8 cellular contexts compared by ENCODE assay signal in the genomic region with DNA sequence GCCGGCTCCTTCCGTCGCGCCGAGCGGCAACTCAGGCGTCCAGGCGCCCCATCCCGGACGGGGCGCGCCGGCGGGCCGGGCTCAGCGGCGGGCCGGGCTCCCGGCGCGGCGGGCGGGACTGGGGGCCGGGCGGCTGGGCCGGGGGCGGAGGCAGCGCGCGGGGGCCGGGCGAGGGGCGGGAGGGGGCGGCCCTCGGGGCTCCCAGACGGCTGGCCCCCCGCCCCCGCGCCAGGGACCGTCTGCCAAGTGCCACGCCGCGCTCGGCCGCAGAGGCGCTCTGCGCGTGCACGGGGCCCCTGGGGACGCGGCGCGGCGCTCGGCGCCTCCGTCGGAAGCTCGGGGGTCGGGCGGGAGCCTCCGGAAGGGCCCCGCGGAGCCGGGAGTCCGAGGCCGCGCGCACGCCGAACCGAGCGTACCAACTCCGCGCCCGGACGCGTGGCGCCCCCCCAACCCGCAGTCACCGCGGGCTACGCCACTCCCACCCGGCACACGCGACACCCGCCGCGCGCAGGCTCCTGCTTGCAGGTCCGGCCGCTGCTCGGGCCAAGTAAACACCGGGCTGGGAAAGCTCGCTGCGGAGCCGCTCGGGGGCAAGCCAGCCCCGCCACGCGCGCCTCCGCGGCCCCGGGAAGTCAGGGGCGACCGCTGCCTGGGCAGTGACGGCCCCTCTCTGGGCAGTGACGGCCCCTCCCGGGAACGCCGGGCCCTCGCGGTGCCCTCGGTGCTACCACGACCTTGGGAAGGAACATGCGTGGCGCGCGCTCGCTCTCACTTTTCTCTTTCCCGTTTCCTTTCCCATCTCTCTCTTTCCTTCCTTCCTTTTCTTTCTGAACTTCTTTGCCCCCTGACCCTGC. TPM values are rescaled to one million over a fixed set of nuclear protein-coding genes. Genes with fewer than 3 reads are reported as not detected.
DNase-seq lines count a peak whose midpoint lies in the region; ATAC-seq and TF ChIP-seq lines count a peak whose summit lies in the region.

A gene with protein sequence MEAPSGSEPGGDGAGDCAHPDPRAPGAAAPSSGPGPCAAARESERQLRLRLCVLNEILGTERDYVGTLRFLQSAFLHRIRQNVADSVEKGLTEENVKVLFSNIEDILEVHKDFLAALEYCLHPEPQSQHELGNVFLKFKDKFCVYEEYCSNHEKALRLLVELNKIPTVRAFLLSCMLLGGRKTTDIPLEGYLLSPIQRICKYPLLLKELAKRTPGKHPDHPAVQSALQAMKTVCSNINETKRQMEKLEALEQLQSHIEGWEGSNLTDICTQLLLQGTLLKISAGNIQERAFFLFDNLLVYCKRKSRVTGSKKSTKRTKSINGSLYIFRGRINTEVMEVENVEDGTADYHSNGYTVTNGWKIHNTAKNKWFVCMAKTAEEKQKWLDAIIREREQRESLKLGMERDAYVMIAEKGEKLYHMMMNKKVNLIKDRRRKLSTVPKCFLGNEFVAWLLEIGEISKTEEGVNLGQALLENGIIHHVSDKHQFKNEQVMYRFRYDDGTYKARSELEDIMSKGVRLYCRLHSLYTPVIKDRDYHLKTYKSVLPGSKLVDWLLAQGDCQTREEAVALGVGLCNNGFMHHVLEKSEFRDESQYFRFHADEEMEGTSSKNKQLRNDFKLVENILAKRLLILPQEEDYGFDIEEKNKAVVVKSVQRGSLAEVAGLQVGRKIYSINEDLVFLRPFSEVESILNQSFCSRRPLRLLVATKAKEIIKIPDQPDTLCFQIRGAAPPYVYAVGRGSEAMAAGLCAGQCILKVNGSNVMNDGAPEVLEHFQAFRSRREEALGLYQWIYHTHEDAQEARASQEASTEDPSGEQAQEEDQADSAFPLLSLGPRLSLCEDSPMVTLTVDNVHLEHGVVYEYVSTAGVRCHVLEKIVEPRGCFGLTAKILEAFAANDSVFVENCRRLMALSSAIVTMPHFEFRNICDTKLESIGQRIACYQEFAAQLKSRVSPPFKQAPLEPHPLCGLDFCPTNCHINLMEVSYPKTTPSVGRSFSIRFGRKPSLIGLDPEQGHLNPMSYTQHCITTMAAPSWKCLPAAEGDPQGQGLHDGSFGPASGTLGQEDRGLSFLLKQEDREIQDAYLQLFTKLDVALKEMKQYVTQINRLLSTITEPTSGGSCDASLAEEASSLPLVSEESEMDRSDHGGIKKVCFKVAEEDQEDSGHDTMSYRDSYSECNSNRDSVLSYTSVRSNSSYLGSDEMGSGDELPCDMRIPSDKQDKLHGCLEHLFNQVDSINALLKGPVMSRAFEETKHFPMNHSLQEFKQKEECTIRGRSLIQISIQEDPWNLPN (N-terminal part only) (minus strand): TSS at position 120 of the 854 bp plus-strand sequence. CDS start 139 bp downstream, outside the sequence.

- no peaks in the 10 kb centered on the region for H3K27me3 Mint-ChIP-seq in CD8-positive, alpha-beta T cell (ENCODE audit: low read depth)
- H3K27me3 Mint-ChIP-seq in activated naive CD8-positive, alpha-beta T cell treated with anti-CD3 and anti-CD28 coated beads for 36 hours = no peaks in the 10 kb centered on the region

- no peak for TF ChIP-seq CTCF in CD8-positive, alpha-beta T cell (IDR thresholded peaks at IDR 0.05)
- TF ChIP-seq CTCF in tibial nerve (IDR thresholded peaks at IDR 0.05) = peak; percentile 5 to 80 (median 32)

- WGBS in tibial nerve, 2 donors = 4% methylated on average over 20 to 49 of the region's 122 CpGs

- peak; percentile 69 for ATAC-seq in CD8-positive, alpha-beta T cell
- peak; percentile 38 for ATAC-seq in GM19452 (IDR thresholded peaks at IDR 0.05; ENCODE audit: unreplicated experiment)

- H3K9me3 Mint-ChIP-seq in CD8-positive, alpha-beta T cell = no peaks in the 10 kb centered on the region
- H3K9me3 Mint-ChIP-seq in activated naive CD8-positive, alpha-beta T cell treated with anti-CD3 and anti-CD28 coated beads for 36 hours = no peaks in the 10 kb centered on the region

- peaks cover 34% of the 10 kb centered on the region for H3K4me1 ChIP-seq in CD8-positive, alpha-beta T cell (ENCODE audit: insufficient read depth, low read length)
- H3K4me1 ChIP-seq in tibial nerve = peaks cover 0 to 68% (median 27%) of the 10 kb centered on the region in 4 donors

- peak within 1 kb of the TSS; percentile 96 for H3K4me3 Mint-ChIP-seq in CD8-positive, alpha-beta T cell
- peak within 1 kb of the TSS; percentile 95 for H3K4me3 Mint-ChIP-seq in activated naive CD8-positive, alpha-beta T cell treated with anti-CD3 and anti-CD28 coated beads for 36 hours

- H3K36me3 Mint-ChIP-seq in CD8-positive, alpha-beta T cell = peaks cover 4% of the 10 kb centered on the region
- peaks cover 25% of the 10 kb centered on the region for H3K36me3 Mint-ChIP-seq in activated naive CD8-positive, alpha-beta T cell treated with anti-CD3 and anti-CD28 coated beads for 36 hours

- H3K36me3 ChIP-seq in CD8-positive, alpha-beta T cell (ENCODE audit: insufficient read depth, low read length) = no peaks in the 10 kb centered on the region
- H3K36me3 ChIP-seq in tibial nerve = no peaks in the 10 kb centered on the region

- intact Hi-C loops in CD8-positive, alpha-beta T cell (cut with DNase I, micrococcal nuclease) = loop anchor here (1.0 to 10.0 kb wide), 8 partner anchors 59 to 1323 kb away; partner anchors contain the start of genes ARFGEF2 (in 2 of the 2), B4GALT5 (in 2 of the 2), NCOA3 (in 1 of the 2) and UBE2V1 (in 1 of the 2)
- intact Hi-C loops in cardiac septum (cut with DNase I) = loop anchor here (5.0 kb wide), 2 partner anchors 66 to 74 kb away; no protein-coding TSS in a partner anchor

- H3K9me3 ChIP-seq in CD8-positive, alpha-beta T cell (ENCODE audit: low read length) = no peaks in the 10 kb centered on the region
- no peaks in the 10 kb centered on the region for H3K9me3 ChIP-seq in tibial nerve

- TF ChIP-seq EP300 in tibial nerve (IDR thresholded peaks at IDR 0.05) = peak in 1 of 2 donors; percentile 14

- H3K27ac Mint-ChIP-seq in CD8-positive, alpha-beta T cell = peak within 1 kb of the TSS; percentile 90
- H3K27ac Mint-ChIP-seq in activated naive CD8-positive, alpha-beta T cell treated with anti-CD3 and anti-CD28 coated beads for 36 hours = peak within 1 kb of the TSS; percentile 93

- H3K4me3 ChIP-seq in CD8-positive, alpha-beta T cell (ENCODE audit: low read depth, low read length) = peak within 1 kb of the TSS; percentile 65
- H3K4me3 ChIP-seq in tibial nerve = peak within 1 kb of the TSS; percentile 47 to 80 (median 73)

- POLR2A ChIA-PET in CD8-positive, alpha-beta T cell (lab: Charles Lee) = interaction anchor here (0.7 to 4.0 kb wide), 12 partner anchors 10 to 159 kb away, joined by 3 to 18 read pairs (median 7); no protein-coding TSS in a partner anchor

- H3K27ac ChIP-seq in CD8-positive, alpha-beta T cell (ENCODE audit: low read depth, low read length) = peak within 1 kb of the TSS; percentile 73
- H3K27ac ChIP-seq in tibial nerve = peak within 1 kb of the TSS; percentile 35 to 83 (median 72)

- DNase-seq in CD8-positive, alpha-beta T cell = peak; percentile 72 to 92 (median 82)
- DNase-seq in HUDEP-2 (lab: John Stamatoyannopoulos, UW; ENCODE audit: unreplicated experiment in 76 of 76) (peak in 68 of 76 experiments; percentile 10 to 86 (median 65)), SW 1271 (lab: John Stamatoyannopoulos, UW) (peak; percentile 63 to 72), cardiac septum (ENCODE audit: low spot score) (peak; percentile 92), pons (ENCODE audit: low spot score) (peak; percentile 69), tibial nerve (ENCODE audit: low spot score in 2 of 2) (peak; percentile 45 to 48)
- DNase-seq in activated naive CD8-positive, alpha-beta T cell treated with anti-CD3 and anti-CD28 coated beads for 36 hours = peak; percentile 91

- no peaks in the 10 kb centered on the region for H3K27me3 ChIP-seq in CD8-positive, alpha-beta T cell (ENCODE audit: insufficient read depth, low read length)
- H3K27me3 ChIP-seq in tibial nerve = no peaks in the 10 kb centered on the region

- CTCF ChIA-PET in CD8-positive, alpha-beta T cell (lab: Charles Lee) = interaction anchor here (1.1 to 5.4 kb wide), 6 partner anchors 44 to 171 kb away, joined by 4 to 19 read pairs (median 4); no protein-coding TSS in a partner anchor

- peak; percentile 8 to 25 for TF ChIP-seq POLR2A in tibial nerve (IDR thresholded peaks at IDR 0.05)

- H3K4me1 Mint-ChIP-seq in CD8-positive, alpha-beta T cell (ENCODE audit: low read depth) = peaks cover 36% of the 10 kb centered on the region
- H3K4me1 Mint-ChIP-seq in activated naive CD8-positive, alpha-beta T cell treated with anti-CD3 and anti-CD28 coated beads for 36 hours = peaks cover 49% of the 10 kb centered on the region

RNA-seq across cellular contexts. Expression of the gene that starts here (rescaled TPM):
- total RNA-seq in CD8-positive, alpha-beta T cell = 100 to 1,000 TPM; 111 to 117 TPM
- 10 to 100 TPM; 76.8 to 77.1 TPM for total RNA-seq in activated naive CD8-positive, alpha-beta T cell treated with anti-CD3 and anti-CD28 coated beads for 36 hours
- 13.9 TPM for total RNA-seq in cardiac septum
- 10 to 100 TPM; 30.1 to 50.7 (median 32.5) TPM for total RNA-seq in tibial nerve

Comparison
In these comparisons a context has a peak if more than half of its experiments do, and no peak if none do; other contexts are left out.
1. Peak in every context shown above with its lines: DNase-seq, ATAC-seq, H3K4me3 ChIP-seq and H3K27ac ChIP-seq.